16 cellular contexts compared by ENCODE assay signal in the genomic region with DNA sequence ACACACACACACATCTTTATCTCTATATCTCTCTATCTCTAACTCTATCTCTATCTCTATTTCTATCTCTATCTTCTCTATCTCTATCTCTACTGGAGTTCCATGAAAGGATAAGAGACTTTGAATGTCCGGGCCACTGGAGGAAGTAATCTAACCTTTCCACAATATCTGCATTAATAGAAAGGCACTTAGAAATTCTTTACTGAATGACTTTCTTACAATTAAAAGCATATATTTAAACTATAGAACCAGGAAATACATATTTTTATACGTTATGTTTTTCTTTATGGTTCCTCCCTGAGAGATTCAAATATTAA.
A peak's percentile ranks its signal among the peaks of the same experiment; 100 is the strongest.
DNase-seq lines count a peak whose midpoint lies in the region; ATAC-seq and TF ChIP-seq lines count a peak whose summit lies in the region.
"Had no signal": no experiment of that assay in that cellular context is flagged by ENCODE, and none has a peak within 500 bp of the region (broad histone marks: within the 10 kb centered on the region; RNA-seq: fewer than 3 reads in every experiment).

No MANE protein-coding gene starts in this region.

- ATAC-seq in natural killer cell (no peak), GM21737 (IDR thresholded peaks at IDR 0.05; ENCODE audit: unreplicated experiment) (no peak)
- ATAC-seq in natural killer cell treated with Interleukin-12 subunit alpha and Interleukin-12 subunit beta and Interleukin-15 and Interleukin-18, amount 100 ng/mL, for 72 hours = no peak
- ATAC-seq: K562 had no signal

- H3K36me3 Mint-ChIP-seq in natural killer cell = peaks cover 6% of the 10 kb centered on the region
- no peaks in the 10 kb centered on the region for H3K36me3 Mint-ChIP-seq in natural killer cell treated with Interleukin-12 subunit alpha and Interleukin-12 subunit beta and Interleukin-15 and Interleukin-18, amount 100 ng/mL, for 72 hours
- H3K36me3 Mint-ChIP-seq in nephron (ENCODE audit: low read depth) = no peaks in the 10 kb centered on the region

- no peak overlapping the region for H3K4me3 ChIP-seq in brain microvascular endothelial cell (ENCODE audit: low read depth, low read length)
- H3K4me3 ChIP-seq: K562 had no signal

- DNase-seq in natural killer cell = no peak
- DNase-seq in natural killer cell treated with Interleukin-12 subunit alpha and Interleukin-12 subunit beta and Interleukin-15 and Interleukin-18, amount 100 ng/mL, for 72 hours (ENCODE audit: low spot score) = no peak
- no peak for DNase-seq in brain microvascular endothelial cell
- no peak for DNase-seq in DMS153 (lab: John Stamatoyannopoulos, UW)
- DNase-seq in NCI-H226 = no peak
- no peak for DNase-seq in activated CD4-positive, alpha-beta T cell treated with anti-CD3 and anti-CD28 coated beads for 48 hours
- DNase-seq: C1 segment of cervical spinal cord; NCI-H1436; NCI-H2029; NCI-H2171; NCI-H446 treated with DMSO at 0.1 percent for 48 hours; NK-92 treated with Interleukin-12 subunit alpha and Interleukin-12 subunit beta, amount 100 ng/mL, for 24 hours; RPMI8226 had no signal

- peak overlapping the region; percentile 56 for H3K27ac ChIP-seq in brain microvascular endothelial cell

- intact Hi-C loops in natural killer cell (cut with micrococcal nuclease) = no loop called here

- in situ Hi-C loops in brain microvascular endothelial cell (cut with HindIII; ENCODE audit: low pct_ligation_motif_present, low sequenced_read_pairs) = no loop called here

- H3K4me3 Mint-ChIP-seq in natural killer cell (peak overlapping the region; percentile 5), nephron (no peak overlapping the region)
- no peak overlapping the region for H3K4me3 Mint-ChIP-seq in natural killer cell treated with Interleukin-12 subunit alpha and Interleukin-12 subunit beta and Interleukin-15 and Interleukin-18, amount 100 ng/mL, for 72 hours

- H3K27me3 Mint-ChIP-seq in natural killer cell (ENCODE audit: low read depth in 2 of 2) (peaks cover 4 to 34% of the 10 kb centered on the region in 2 donors), nephron (ENCODE audit: low read depth) (no peaks in the 10 kb centered on the region)
- H3K27me3 Mint-ChIP-seq in natural killer cell treated with Interleukin-12 subunit alpha and Interleukin-12 subunit beta and Interleukin-15 and Interleukin-18, amount 100 ng/mL, for 72 hours = peaks cover 6 to 16% of the 10 kb centered on the region in 2 donors

- H3K4me1 Mint-ChIP-seq in natural killer cell = peaks cover 12 to 21% of the 10 kb centered on the region in 2 donors
- H3K4me1 Mint-ChIP-seq in natural killer cell treated with Interleukin-12 subunit alpha and Interleukin-12 subunit beta and Interleukin-15 and Interleukin-18, amount 100 ng/mL, for 72 hours (ENCODE audit: low read depth in 2 of 2) = peaks cover 21 to 33% of the 10 kb centered on the region in 2 donors
- peaks cover 22% of the 10 kb centered on the region for H3K4me1 Mint-ChIP-seq in nephron

- no peak for TF ChIP-seq CTCF in natural killer cell (IDR thresholded peaks at IDR 0.05)
- no peak for TF ChIP-seq CTCF in brain microvascular endothelial cell (IDR thresholded peaks at IDR 0.05; ENCODE audit: low read depth, low read length, missing control alignments)
- TF ChIP-seq CTCF in nephron (IDR thresholded peaks at IDR 0.05; ENCODE audit: unreplicated experiment in 3 of 3) = no peak

- H3K36me3 ChIP-seq in brain microvascular endothelial cell (replicated peaks) = no peaks in the 10 kb centered on the region

- H3K27me3 ChIP-seq in brain microvascular endothelial cell (replicated peaks) = no peaks in the 10 kb centered on the region

- H3K27ac Mint-ChIP-seq in natural killer cell (no peak overlapping the region), nephron (peak overlapping the region; percentile 19 to 78 (median 59))
- H3K27ac Mint-ChIP-seq in natural killer cell treated with Interleukin-12 subunit alpha and Interleukin-12 subunit beta and Interleukin-15 and Interleukin-18, amount 100 ng/mL, for 72 hours = no peak overlapping the region

- H3K9me3 Mint-ChIP-seq in natural killer cell (no peaks in the 10 kb centered on the region), nephron (no peaks in the 10 kb centered on the region)
- no peaks in the 10 kb centered on the region for H3K9me3 Mint-ChIP-seq in natural killer cell treated with Interleukin-12 subunit alpha and Interleukin-12 subunit beta and Interleukin-15 and Interleukin-18, amount 100 ng/mL, for 72 hours

Comparison
In these comparisons a context has a peak if more than half of its experiments do, and no peak if none do; other contexts are left out.
1. H3K27ac Mint-ChIP-seq: peak in nephron (3 of 3); none in natural killer cell (0 of 2) and natural killer cell treated with Interleukin-12 subunit alpha and Interleukin-12 subunit beta and Interleukin-15 and Interleukin-18, amount 100 ng/mL, for 72 hours (0 of 2).